9 cellular contexts compared by ENCODE assay signal in the genomic region with DNA sequence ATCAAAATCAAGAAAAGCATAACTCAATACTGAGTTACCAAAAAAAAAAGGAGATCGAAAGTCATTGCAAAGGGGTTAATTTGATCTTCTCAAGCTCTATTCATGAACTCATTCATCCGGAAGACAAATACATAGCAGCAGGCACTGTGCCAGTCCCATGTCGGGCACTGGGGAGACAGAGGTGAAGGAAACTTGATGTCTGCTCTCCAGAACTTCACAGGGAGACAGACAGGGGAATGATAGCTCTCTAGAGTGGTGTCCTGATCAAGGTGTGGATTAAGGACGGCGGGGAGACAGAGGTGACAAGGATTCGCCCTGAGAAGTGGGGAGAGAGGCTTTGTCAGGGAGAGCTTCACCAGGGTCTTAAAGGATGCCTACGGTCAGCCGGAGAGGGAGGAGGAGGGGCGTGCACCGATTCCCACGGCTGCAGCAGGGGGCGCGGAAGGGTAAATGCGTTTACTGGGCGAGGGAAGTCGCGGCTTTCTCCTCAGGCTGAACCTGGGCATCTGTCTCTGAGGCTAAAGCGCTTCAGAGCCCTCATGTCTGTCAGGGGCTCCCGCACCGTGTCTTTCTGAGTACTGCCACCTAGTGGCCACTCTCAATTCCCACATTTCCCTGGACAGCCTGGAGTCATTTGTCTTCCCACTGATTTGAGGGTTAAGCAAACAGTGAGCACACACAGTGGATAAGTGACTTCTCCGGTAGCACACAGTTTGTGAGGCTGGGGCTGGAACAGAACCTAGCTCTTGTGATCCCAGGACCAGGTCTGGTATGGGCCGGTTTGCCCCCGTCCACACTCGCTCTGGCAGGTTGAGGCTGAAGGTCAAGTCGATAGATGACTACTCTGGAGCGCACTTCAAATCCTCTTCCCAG.
DNase-seq lines count a peak whose midpoint lies in the region; ATAC-seq and TF ChIP-seq lines count a peak whose summit lies in the region.
"Had no signal": no experiment of that assay in that cellular context is flagged by ENCODE, and none has a peak within 500 bp of the region (broad histone marks: within the 10 kb centered on the region; RNA-seq: fewer than 3 reads in every experiment).

No MANE protein-coding gene starts in this region.

- intact Hi-C loops in PC-3 (cut with micrococcal nuclease), result loop anchor here (1.0 to 10.0 kb wide), 7 partner anchors 54 to 694 kb away; partner anchors contain the start of gene TTF2

- no peak overlapping the region for H3K27ac Mint-ChIP-seq in activated T-cell treated with anti-CD3 and anti-CD28 coated beads, Interleukin-2, amount 50 U/mL, for 72 hours
- peak overlapping the region; percentile 57 for H3K27ac Mint-ChIP-seq in neural crest cell (ENCODE audit: unreplicated experiment)
- peak overlapping the region; percentile 0 for H3K27ac Mint-ChIP-seq in stimulated activated naive CD8-positive, alpha-beta T cell treated with anti-CD3 and anti-CD28 coated beads, Interleukin-15, Interleukin-2, amounts not matched to agents 100 ng/mL and 50 ng/mL, for 24 hours

- peak overlapping the region; percentile 91 for H2AFZ ChIP-seq in PC-3 (ENCODE audit: low read length)

- no peaks in the 10 kb centered on the region for H3K9me3 ChIP-seq in PC-3 (ENCODE audit: low read length)

- H3K36me3 Mint-ChIP-seq in activated T-cell treated with anti-CD3 and anti-CD28 coated beads, Interleukin-2, amount 50 U/mL, for 72 hours (ENCODE audit: insufficient read depth in 2 of 2), result no peaks in the 10 kb centered on the region
- H3K36me3 Mint-ChIP-seq in neural crest cell (ENCODE audit: low read depth), result no peaks in the 10 kb centered on the region
- no peaks in the 10 kb centered on the region for H3K36me3 Mint-ChIP-seq in stimulated activated naive CD8-positive, alpha-beta T cell treated with anti-CD3 and anti-CD28 coated beads, Interleukin-15, Interleukin-2, amounts not matched to agents 100 ng/mL and 50 ng/mL, for 24 hours (ENCODE audit: low read depth)

- peak overlapping the region; percentile 68 for H3K4me3 ChIP-seq in PC-3 (ENCODE audit: low read length)

- H3K36me3 ChIP-seq in PC-3 (ENCODE audit: low read depth, low read length), result no peaks in the 10 kb centered on the region

- peak overlapping the region; percentile 89 for H3K4me2 ChIP-seq in PC-3 (ENCODE audit: low read length)

- peaks cover 32% of the 10 kb centered on the region for H3K27me3 Mint-ChIP-seq in activated T-cell treated with anti-CD3 and anti-CD28 coated beads, Interleukin-2, amount 50 U/mL, for 72 hours (ENCODE audit: low read depth)
- H3K27me3 Mint-ChIP-seq in neural crest cell (ENCODE audit: low read depth), result peaks cover 11% of the 10 kb centered on the region
- H3K27me3 Mint-ChIP-seq in stimulated activated naive CD8-positive, alpha-beta T cell treated with anti-CD3 and anti-CD28 coated beads, Interleukin-15, Interleukin-2, amounts not matched to agents 100 ng/mL and 50 ng/mL, for 24 hours, result peaks cover 17% of the 10 kb centered on the region

- in situ Hi-C loops in KBM-7 (cut with MboI; ENCODE audit: low pct_unique_long_range_greater_than_20kb, low sequenced_read_pairs), result no loop called here

- ATAC-seq in GM21367 (IDR thresholded peaks at IDR 0.05; ENCODE audit: unreplicated experiment), result peak; percentile 72
- ATAC-seq in PC-3, result peak; percentile 94
- ATAC-seq in activated T-cell treated with anti-CD3 and anti-CD28 coated beads, Interleukin-2, amount 50 U/mL, for 72 hours (replicated peaks in 1 of 2), result peak; percentile 91 to 93

- H3K9me2 ChIP-seq in PC-3 (replicated peaks; ENCODE audit: low read length), result no peaks in the 10 kb centered on the region

- TF ChIP-seq CTCF in PC-3 (conservative IDR thresholded peaks at IDR 0.05; ENCODE audit: low read depth, low read length) (peak; percentile 91), neural crest cell (conservative IDR thresholded peaks at IDR 0.05) (peak; percentile 94)

- no peaks in the 10 kb centered on the region for H3K27me3 ChIP-seq in PC-3 (ENCODE audit: low read length)

- POLR2A ChIA-PET in PC-3 (lab: Charles Lee; ENCODE audit: unreplicated experiment), result no interaction called here

- H4K20me1 ChIP-seq in PC-3 (ENCODE audit: low read length), result no peaks in the 10 kb centered on the region

- H3K4me3 Mint-ChIP-seq in activated T-cell treated with anti-CD3 and anti-CD28 coated beads, Interleukin-2, amount 50 U/mL, for 72 hours, result peak overlapping the region; percentile 85 to 86
- H3K4me3 Mint-ChIP-seq in neural crest cell, result peak overlapping the region; percentile 81
- H3K4me3 Mint-ChIP-seq in stimulated activated naive CD8-positive, alpha-beta T cell treated with anti-CD3 and anti-CD28 coated beads, Interleukin-15, Interleukin-2, amounts not matched to agents 100 ng/mL and 50 ng/mL, for 24 hours, result peak overlapping the region; percentile 68

- H3K79me2 ChIP-seq in PC-3 (ENCODE audit: low read length), result no peaks in the 10 kb centered on the region

- DNase-seq in COLO668 (lab: John Stamatoyannopoulos, UW; ENCODE audit: unreplicated experiment), result peak; percentile 89
- peak; percentile 91 for DNase-seq in KBM-7
- peak; percentile 96 for DNase-seq in PC-3
- peak; percentile 67 to 74 for DNase-seq in activated T-cell treated with anti-CD3 and anti-CD28 coated beads, Interleukin-2, amount 50 U/mL, for 72 hours
- peak; percentile 88 for DNase-seq in fibroblast of peridontal ligament (ENCODE audit: extremely low read depth)
- DNase-seq in neural crest cell (ENCODE audit: low read depth, low spot score), result peak; percentile 80

- peaks cover 17% of the 10 kb centered on the region for H3K4me1 Mint-ChIP-seq in activated T-cell treated with anti-CD3 and anti-CD28 coated beads, Interleukin-2, amount 50 U/mL, for 72 hours (ENCODE audit: low read depth)
- peaks cover 11% of the 10 kb centered on the region for H3K4me1 Mint-ChIP-seq in neural crest cell
- peaks cover 6% of the 10 kb centered on the region for H3K4me1 Mint-ChIP-seq in stimulated activated naive CD8-positive, alpha-beta T cell treated with anti-CD3 and anti-CD28 coated beads, Interleukin-15, Interleukin-2, amounts not matched to agents 100 ng/mL and 50 ng/mL, for 24 hours (ENCODE audit: low read depth)

- BruUV-seq in PC-3 (replicated peaks; lab: Mats Ljungman, UMichigan), result no TSS peak

- CTCF ChIA-PET in PC-3 (lab: Charles Lee), result interaction anchor here (0.7 to 1.3 kb wide), 5 partner anchors 63 to 612 kb away, joined by 3 to 4 read pairs (median 3); no protein-coding TSS in a partner anchor

- no peaks in the 10 kb centered on the region for H3F3A ChIP-seq in PC-3 (ENCODE audit: low read length, unreplicated experiment)

- H3K9ac ChIP-seq in PC-3 (ENCODE audit: low read length), result peak overlapping the region; percentile 39; the same call in 1 of the 2 replicates

- H3K4me1 ChIP-seq in PC-3 (ENCODE audit: insufficient read depth, low read length), result peaks cover 22% of the 10 kb centered on the region

- H3K9me3 Mint-ChIP-seq in activated T-cell treated with anti-CD3 and anti-CD28 coated beads, Interleukin-2, amount 50 U/mL, for 72 hours, result no peaks in the 10 kb centered on the region
- H3K9me3 Mint-ChIP-seq in neural crest cell, result peaks cover 6% of the 10 kb centered on the region
- H3K9me3 Mint-ChIP-seq in stimulated activated naive CD8-positive, alpha-beta T cell treated with anti-CD3 and anti-CD28 coated beads, Interleukin-15, Interleukin-2, amounts not matched to agents 100 ng/mL and 50 ng/mL, for 24 hours, result no peaks in the 10 kb centered on the region

- H3K27ac ChIP-seq in PC-3 (ENCODE audit: low read length), result peak overlapping the region; percentile 53
- H3K27ac ChIP-seq: epithelial cell of prostate had no signal

Comparison
In these comparisons a context has a peak if more than half of its experiments do, and no peak if none do; other contexts are left out.
1. Peak in every context shown above with its lines: DNase-seq, ATAC-seq, H3K4me3 ChIP-seq and H3K27ac ChIP-seq.